ENCODE assay signal across 13 cellular contexts in the genomic region with DNA sequence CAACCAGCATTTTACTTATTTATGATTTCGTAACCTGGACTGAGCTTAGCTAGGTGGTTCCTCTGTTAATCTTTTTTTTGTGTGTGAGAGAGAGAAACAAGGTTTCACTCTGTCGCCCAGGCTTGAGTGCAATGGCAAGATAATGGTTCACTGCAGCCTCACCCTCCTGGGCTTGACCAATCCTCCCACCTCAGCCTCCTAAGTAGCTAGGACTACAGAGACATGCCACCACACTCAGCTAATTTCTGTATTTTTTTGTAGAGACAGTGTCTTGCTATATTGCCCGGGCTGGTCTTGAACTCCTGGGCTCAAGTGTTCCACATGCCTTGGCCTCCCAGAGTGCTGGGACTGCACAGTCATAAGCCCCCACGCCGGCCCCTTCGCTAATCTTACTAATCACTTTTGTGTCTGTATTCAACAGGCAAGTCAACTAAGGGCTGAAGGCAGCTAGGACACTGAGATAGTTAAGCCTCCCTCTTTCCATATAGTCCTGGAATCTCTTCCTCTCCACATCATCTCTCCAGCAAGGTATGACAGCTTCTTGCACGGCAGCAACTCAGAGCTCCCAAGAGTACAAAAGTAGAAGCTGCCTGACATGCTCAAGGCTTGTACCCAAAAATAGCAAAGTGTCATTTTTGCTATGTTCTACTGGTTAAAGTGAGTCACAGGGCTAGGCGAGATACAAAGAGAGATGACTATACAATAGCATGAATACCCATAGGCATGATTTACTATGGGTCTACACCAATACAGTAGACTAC. TPM values are rescaled to one million over a fixed set of nuclear protein-coding genes. Genes with fewer than 3 reads are reported as not detected.
DNase-seq lines count a peak whose midpoint lies in the region; ATAC-seq, FAIRE-seq and TF ChIP-seq lines count a peak whose summit lies in the region.
"Had no signal": no experiment of that assay in that cellular context is flagged by ENCODE, and none has a peak within 500 bp of the region (broad histone marks: within the 10 kb centered on the region; RNA-seq: fewer than 3 reads in every experiment).

No MANE protein-coding gene starts in this region.

- no peak overlapping the region for H3K9ac ChIP-seq in astrocyte (ENCODE audit: low read length)
- no peak overlapping the region for H3K9ac ChIP-seq in mesenchymal stem cell (ENCODE audit: low read length)

- H3K23ac ChIP-seq in mesenchymal stem cell (ENCODE audit: low read length in 2 of 2): no peak overlapping the region

- H2AK5ac ChIP-seq in mesenchymal stem cell (ENCODE audit: low read length, severe bottlenecking): no peak overlapping the region

- CTCF ChIA-PET in CD4-positive, alpha-beta memory T cell (lab: Charles Lee; ENCODE audit: partially characterized antibody): no interaction called here

- no peaks in the 10 kb centered on the region for H3K36me3 ChIP-seq in CD4-positive, alpha-beta memory T cell (ENCODE audit: insufficient read depth, low read length)
- H3K36me3 ChIP-seq in astrocyte (ENCODE audit: insufficient read depth, low read length): no peaks in the 10 kb centered on the region
- H3K36me3 ChIP-seq in mesenchymal stem cell (ENCODE audit: control insufficient read depth in 1 of 2, insufficient read depth in 2 of 2, low read depth in 1 of 2, low read length in 2 of 2): no peaks in the 10 kb centered on the region
- no peaks in the 10 kb centered on the region for H3K36me3 ChIP-seq in MG63
- H3K36me3 ChIP-seq: thyroid gland had no signal

- FAIRE-seq in astrocyte (lab: Jason Lieb, UNC): peak; percentile 59
- FAIRE-seq: H54 had no signal

- no peak overlapping the region for H2BK5ac ChIP-seq in mesenchymal stem cell (ENCODE audit: low read depth, low read length, poor library complexity, severe bottlenecking)

- H3K4me1 ChIP-seq in CD4-positive, alpha-beta memory T cell (ENCODE audit: insufficient read depth, low read length): peaks cover 58% of the 10 kb centered on the region
- H3K4me1 ChIP-seq in astrocyte (ENCODE audit: insufficient read depth, low read length): peaks cover 4% of the 10 kb centered on the region
- H3K4me1 ChIP-seq in mesenchymal stem cell (ENCODE audit: control insufficient read depth, insufficient read depth, low read depth, low read length): peaks cover 1% of the 10 kb centered on the region

- H4K91ac ChIP-seq in mesenchymal stem cell (ENCODE audit: low read length): no peak overlapping the region

- 94% methylated on average over 5 of the region's 8 CpGs for WGBS in mesenchymal stem cell

- DNase-seq in CD4-positive, alpha-beta memory T cell: no peak
- DNase-seq in astrocyte (ENCODE audit: low read depth) (peak; percentile 62), mesenchymal stem cell (peak; percentile 57), OCI-M2 (lab: John Stamatoyannopoulos, UW; ENCODE audit: unreplicated experiment) (no peak), MG63 (no peak)
- DNase-seq: body of pancreas, Caco-2, NCI-H1436 treated with DMSO at 0.1 percent for 48 hours, thyroid gland had no signal

- TF ChIP-seq CTCF in astrocyte (IDR thresholded peaks at IDR 0.05; ENCODE audit: insufficient read depth, low read depth, low read length): no peak

- H3K27me3 Mint-ChIP-seq in CD4-positive, alpha-beta memory T cell: no peaks in the 10 kb centered on the region
- no peaks in the 10 kb centered on the region for H3K27me3 Mint-ChIP-seq in astrocyte (ENCODE audit: low read depth, unreplicated experiment)

- no peak overlapping the region for H3K27ac ChIP-seq in CD4-positive, alpha-beta memory T cell (ENCODE audit: low read depth, low read length)
- H3K27ac ChIP-seq in astrocyte (ENCODE audit: low read depth, low read length) (no peak overlapping the region), mesenchymal stem cell (ENCODE audit: low read length, poor library complexity, severe bottlenecking) (no peak overlapping the region)
- H3K27ac ChIP-seq: body of pancreas, thyroid gland had no signal

- H3K36me3 Mint-ChIP-seq in CD4-positive, alpha-beta memory T cell: peaks cover 31 to 35% of the 10 kb centered on the region in 2 donors
- peaks cover 8% of the 10 kb centered on the region for H3K36me3 Mint-ChIP-seq in astrocyte (ENCODE audit: low read depth, unreplicated experiment)

- POLR2A ChIA-PET in CD4-positive, alpha-beta memory T cell (lab: Charles Lee; ENCODE audit: partially characterized antibody): interaction anchor here (0.8 kb wide), 1 partner anchor 110 kb away, joined by 3 read pairs; no protein-coding TSS in a partner anchor

- no peak overlapping the region for H2BK15ac ChIP-seq in mesenchymal stem cell (ENCODE audit: low read depth, poor library complexity, severe bottlenecking)

- H4K8ac ChIP-seq in mesenchymal stem cell (ENCODE audit: low read length): no peak overlapping the region

- no peaks in the 10 kb centered on the region for H3K27me3 ChIP-seq in CD4-positive, alpha-beta memory T cell (ENCODE audit: insufficient read depth, low read length)
- H3K27me3 ChIP-seq in astrocyte (ENCODE audit: insufficient read depth, low read length) (no peaks in the 10 kb centered on the region), mesenchymal stem cell (ENCODE audit: control insufficient read depth in 1 of 2, insufficient read depth in 1 of 2, low read length in 2 of 2) (no peaks in the 10 kb centered on the region), MG63 (no peaks in the 10 kb centered on the region)
- H3K27me3 ChIP-seq: body of pancreas, thyroid gland had no signal

- H3K4me3 ChIP-seq in CD4-positive, alpha-beta memory T cell (ENCODE audit: low read length in 2 of 2): no peak overlapping the region
- H3K4me3 ChIP-seq in astrocyte (ENCODE audit: insufficient read depth, low read depth, low read length): no peak overlapping the region
- H3K4me3 ChIP-seq in mesenchymal stem cell (ENCODE audit: insufficient read depth in 1 of 2, low read depth in 1 of 2, low read length in 2 of 2): no peak overlapping the region
- no peak overlapping the region for H3K4me3 ChIP-seq in MG63
- H3K4me3 ChIP-seq: body of pancreas, thyroid gland had no signal

- H2BK120ac ChIP-seq in mesenchymal stem cell (ENCODE audit: low read depth, low read length): no peak overlapping the region

- H2AFZ ChIP-seq in astrocyte (ENCODE audit: low read depth, low read length) (no peak overlapping the region), mesenchymal stem cell (ENCODE audit: low read depth, low read length) (no peak overlapping the region)

- H3K79me1 ChIP-seq in mesenchymal stem cell (replicated peaks; ENCODE audit: low read length, poor library complexity, severe bottlenecking): no peaks in the 10 kb centered on the region

- peak overlapping the region in 4 of 8 donors; percentile 3 to 71 (median 37) for H3K4me3 Mint-ChIP-seq in CD4-positive, alpha-beta memory T cell
- H3K4me3 Mint-ChIP-seq in astrocyte (ENCODE audit: unreplicated experiment): no peak overlapping the region

- intact Hi-C loops in CD4-positive, alpha-beta memory T cell (cut with micrococcal nuclease): loop anchor here (5.0 kb wide), 1 partner anchor 38 kb away; no protein-coding TSS in a partner anchor

- H3K4ac ChIP-seq in mesenchymal stem cell (ENCODE audit: low read depth in 1 of 2, low read length in 2 of 2): no peak overlapping the region

- H4K20me1 ChIP-seq in astrocyte (ENCODE audit: insufficient read depth, low read length): peaks cover 95% of the 10 kb centered on the region

- H3K9me3 Mint-ChIP-seq in CD4-positive, alpha-beta memory T cell: peaks cover 0 to 30% (median 19%) of the 10 kb centered on the region in 8 donors
- H3K9me3 Mint-ChIP-seq in astrocyte (ENCODE audit: unreplicated experiment): peaks cover 7% of the 10 kb centered on the region

- no peak overlapping the region for H2BK12ac ChIP-seq in mesenchymal stem cell (ENCODE audit: low read length in 2 of 2)

- peak; percentile 47 for ATAC-seq in GM18868 (IDR thresholded peaks at IDR 0.05; ENCODE audit: unreplicated experiment)
- ATAC-seq in HG03565 (IDR thresholded peaks at IDR 0.05; ENCODE audit: unreplicated experiment): no peak
- ATAC-seq in GM21576 (IDR thresholded peaks at IDR 0.05; ENCODE audit: unreplicated experiment): no peak
- ATAC-seq: body of pancreas had no signal

- peaks cover 100% of the 10 kb centered on the region for H3K79me2 ChIP-seq in astrocyte (ENCODE audit: insufficient read depth, low read length)

- H3K18ac ChIP-seq in mesenchymal stem cell (ENCODE audit: low read depth in 1 of 2, low read length in 2 of 2): no peak overlapping the region

- no peak overlapping the region for H3K14ac ChIP-seq in mesenchymal stem cell (ENCODE audit: low read length in 2 of 2)

- peaks cover 48 to 77% (median 65%) of the 10 kb centered on the region in 4 donors for H3K4me1 Mint-ChIP-seq in CD4-positive, alpha-beta memory T cell
- peaks cover 17% of the 10 kb centered on the region for H3K4me1 Mint-ChIP-seq in astrocyte (ENCODE audit: low read depth, unreplicated experiment)

- H3K9me3 ChIP-seq in CD4-positive, alpha-beta memory T cell (ENCODE audit: control insufficient read depth in 1 of 2, low read length in 2 of 2): no peaks in the 10 kb centered on the region
- H3K9me3 ChIP-seq in astrocyte (ENCODE audit: insufficient read depth, low read depth, low read length) (no peaks in the 10 kb centered on the region), mesenchymal stem cell (ENCODE audit: control insufficient read depth, low read length) (peaks cover 15% of the 10 kb centered on the region), MG63 (no peaks in the 10 kb centered on the region; the same call in 1 of the 2 replicates)
- H3K9me3 ChIP-seq: thyroid gland had no signal

- H3K4me2 ChIP-seq in astrocyte (ENCODE audit: low read length) (peak overlapping the region; percentile 46), mesenchymal stem cell (ENCODE audit: low read length, poor library complexity, severe bottlenecking) (no peak overlapping the region)

- peak overlapping the region in 5 of 7 donors; percentile 6 to 81 (median 36) for H3K27ac Mint-ChIP-seq in CD4-positive, alpha-beta memory T cell
- H3K27ac Mint-ChIP-seq in astrocyte (ENCODE audit: unreplicated experiment): peak overlapping the region; percentile 49

RNA-seq across cellular contexts. Expression of a gene that starts 11.3 kb away (rescaled TPM):
- 100 to 1,000 TPM; 114 to 129 TPM for total RNA-seq in CD4-positive, alpha-beta memory T cell
- 10 to 100 TPM in 1 of 2 donors, 1 to 10 TPM in 1; 2.7 to 34.6 TPM for polyA plus RNA-seq in CD4-positive, alpha-beta memory T cell
- total RNA-seq in astrocyte: 54.1 and 59.0 TPM in 2 replicates
- 7.0 TPM for polyA plus RNA-seq in mesenchymal stem cell (2013, experiment 1 of 2)
- 7.0 TPM for polyA plus RNA-seq in mesenchymal stem cell (2013, experiment 2 of 2)
- 2.5 and 8.7 TPM in 2 replicates for total RNA-seq in MG63 (2014; rRNA removed; shearing (Covaris generic); ENCODE audit: low replicate concordance)

Comparison
In these comparisons a context has a peak if more than half of its experiments do, and no peak if none do; other contexts are left out.
1. DNase-seq: peak in astrocyte (single experiment) and mesenchymal stem cell (single experiment); none in CD4-positive, alpha-beta memory T cell (0 of 5), OCI-M2 (single experiment) and MG63 (single experiment).